ENCODE assay signal across 22 cellular contexts in genomic region chr6:161961046-161961445, GRCh38.
"Had no signal": no experiment of that assay in that cellular context is flagged by ENCODE, and none has a peak within 500 bp of the region (broad histone marks: within the 10 kb centered on the region; RNA-seq: fewer than 3 reads in every experiment).

No MANE protein-coding gene starts in this region.

- H3K27me3 ChIP-seq: dorsolateral prefrontal cortex, esophagus muscularis mucosa, foreskin keratinocyte, gastroesophageal sphincter, heart left ventricle, hepatocyte had no signal

- H3K4me1 ChIP-seq: esophagus muscularis mucosa, foreskin keratinocyte, gastroesophageal sphincter, heart left ventricle, left ventricle myocardium inferior, lower lobe of right lung had no signal

- H3K4me2 ChIP-seq: hepatocyte had no signal

- H2AFZ ChIP-seq: hepatocyte had no signal

- H3K27ac ChIP-seq: coronary artery, dorsolateral prefrontal cortex, esophagus muscularis mucosa, foreskin keratinocyte, gastroesophageal sphincter, heart left ventricle, hepatocyte, left ventricle myocardium inferior, lower lobe of right lung had no signal

- H3K4me3 ChIP-seq: coronary artery, dorsolateral prefrontal cortex, esophagus muscularis mucosa, gastroesophageal sphincter, heart left ventricle, hepatocyte, left ventricle myocardium inferior, lower lobe of right lung, mucosa of descending colon had no signal

- DNase-seq: dermis blood vessel endothelial cell; dorsolateral prefrontal cortex; effector CD4-positive, alpha-beta T cell; effector memory CD4-positive, alpha-beta T cell; foreskin keratinocyte; heart left ventricle; hypothalamus; immature natural killer cell; islet precursor cell; kidney; kidney glomerular epithelial cell; left colon; left ventricle myocardium inferior; lower lobe of right lung; mesenchymal stem cell; mucosa of descending colon; naive B cell had no signal

- H3K79me2 ChIP-seq: hepatocyte had no signal

- H3K36me3 ChIP-seq: esophagus muscularis mucosa, gastroesophageal sphincter, heart left ventricle, left ventricle myocardium inferior, lower lobe of right lung had no signal

- ATAC-seq: foreskin keratinocyte, gastroesophageal sphincter, heart left ventricle, left colon, left lobe of liver, lower lobe of right lung, mucosa of descending colon had no signal

- H3K9me3 ChIP-seq: esophagus muscularis mucosa, gastroesophageal sphincter, heart left ventricle, left ventricle myocardium inferior, lower lobe of right lung, mucosa of descending colon had no signal
